In genomic region chr6:168616807-168617756, GRCh38 we compare ENCODE assay signal across 15 cellular contexts.
A peak's percentile ranks its signal among the peaks of the same experiment; 100 is the strongest.
DNase-seq lines count a peak whose midpoint lies in the region; ATAC-seq and TF ChIP-seq lines count a peak whose summit lies in the region.
"Had no signal": no experiment of that assay in that cellular context is flagged by ENCODE, and none has a peak within 500 bp of the region (broad histone marks: within the 10 kb centered on the region; RNA-seq: fewer than 3 reads in every experiment).

No MANE protein-coding gene starts in this region.

- TF ChIP-seq POLR2A in HCT116 (IDR thresholded peaks at IDR 0.05; ENCODE audit: borderline replicate concordance, extremely low read depth, insufficient read depth, insufficient read length) (no peak), prostate gland (IDR thresholded peaks at IDR 0.05) (no peak)

- peaks cover 7% of the 10 kb centered on the region for H3K27me3 Mint-ChIP-seq in activated naive CD4-positive, alpha-beta T cell treated with anti-CD3 and anti-CD28 coated beads for 36 hours (ENCODE audit: low read depth)

- H3K36me3 ChIP-seq in HCT116 (ENCODE audit: control insufficient read depth in 1 of 2, insufficient read depth in 2 of 2, low read length in 2 of 2) (no peaks in the 10 kb centered on the region), left ventricle myocardium inferior (no peaks in the 10 kb centered on the region), prostate gland (no peaks in the 10 kb centered on the region)

- H3K4me3 ChIP-seq in HCT116 (replicated peaks in 1 of 2; ENCODE audit: low read depth in 1 of 2, low read length in 2 of 2) (no peak overlapping the region), left ventricle myocardium inferior (no peak overlapping the region), prostate gland (no peak overlapping the region)
- H3K4me3 ChIP-seq: GM12878, SK-N-MC had no signal

- POLR2A ChIA-PET in HCT116 (lab: Charles Lee) = no interaction called here
- POLR2A ChIA-PET in RWPE1 (lab: Yijun Ruan, JAX; ENCODE audit: low non-redundant PET) = no interaction called here

- H3K9me2 ChIP-seq in HCT116 (ENCODE audit: insufficient read depth) = no peaks in the 10 kb centered on the region

- H3K27ac ChIP-seq in HCT116 (ENCODE audit: low read depth, low read length) = no peak overlapping the region
- no peak overlapping the region for H3K27ac ChIP-seq in RWPE1
- peak overlapping the region; percentile 75 for H3K27ac ChIP-seq in left ventricle myocardium inferior (replicated peaks)
- no peak overlapping the region for H3K27ac ChIP-seq in prostate gland
- H3K27ac ChIP-seq: parathyroid adenoma, SK-N-MC had no signal

- H3K9me3 ChIP-seq in HCT116 (ENCODE audit: control insufficient read depth in 1 of 2, insufficient read depth in 1 of 2, low read depth in 1 of 2, low read length in 2 of 2) (no peaks in the 10 kb centered on the region; a peak in 1 of 4 replicates), left ventricle myocardium inferior (replicated peaks) (no peaks in the 10 kb centered on the region), prostate gland (no peaks in the 10 kb centered on the region)

- TF ChIP-seq RAD21 in HCT116 (IDR thresholded peaks at IDR 0.05; ENCODE audit: low read depth) = peak; percentile 73

- H4K20me1 ChIP-seq in HCT116 (ENCODE audit: insufficient read depth) = no peaks in the 10 kb centered on the region

- intact Hi-C loops in HCT116 (cut with micrococcal nuclease) (loop anchor here (1.0 to 5.0 kb wide), 2 partner anchors 95 to 267 kb away; no protein-coding TSS in a partner anchor), left ventricle myocardium inferior (cut with micrococcal nuclease) (no loop called here), prostate gland (cut with DNase I) (loop anchor here (5.0 kb wide), 1 partner anchor 265 kb away; no protein-coding TSS in a partner anchor)
- intact Hi-C loops in activated naive CD4-positive, alpha-beta T cell treated with anti-CD3 and anti-CD28 coated beads for 36 hours (cut with micrococcal nuclease) = no loop called here

- peaks cover 8% of the 10 kb centered on the region for H3K9me3 Mint-ChIP-seq in activated naive CD4-positive, alpha-beta T cell treated with anti-CD3 and anti-CD28 coated beads for 36 hours

- H3K9ac ChIP-seq in HCT116 (ENCODE audit: low read length) = no peak overlapping the region
- H3K9ac ChIP-seq: parathyroid adenoma had no signal

- DNase-seq in HCT116 (ENCODE audit: low read depth, low spot score) (no peak), RWPE1 (ENCODE audit: low spot score) (peak; percentile 49), left ventricle myocardium inferior (no peak), prostate gland (ENCODE audit: low spot score) (no peak), NCI-H2171 (lab: John Stamatoyannopoulos, UW) (no peak), NCI-H446 (lab: John Stamatoyannopoulos, UW) (no peak)
- no peak for DNase-seq in activated naive CD4-positive, alpha-beta T cell treated with anti-CD3 and anti-CD28 coated beads for 36 hours
- DNase-seq: activated CD4-positive, alpha-beta T cell treated with anti-CD3 and anti-CD28 coated beads, Interleukin-2, amount 50 U/mL, for 48 hours; activated naive CD4-positive, alpha-beta T cell treated with anti-CD3 and anti-CD28 coated beads, Interleukin-2, amount 50 U/mL, for 16 hours; CD8-positive, alpha-beta T cell; NCI-H2171 treated with DMSO at 0.1 percent for 48 hours had no signal

- H3K4me3 Mint-ChIP-seq in activated naive CD4-positive, alpha-beta T cell treated with anti-CD3 and anti-CD28 coated beads for 36 hours = no peak overlapping the region
- H3K4me3 Mint-ChIP-seq: CD8-positive, alpha-beta T cell had no signal

- H3K4me1 ChIP-seq in HCT116 (ENCODE audit: control insufficient read depth in 1 of 2, insufficient read depth in 2 of 2, low read length in 2 of 2) (no peaks in the 10 kb centered on the region; a peak in 1 of 4 replicates), left ventricle myocardium inferior (peaks cover 5% of the 10 kb centered on the region), prostate gland (replicated peaks) (no peaks in the 10 kb centered on the region)
- H3K4me1 ChIP-seq: parathyroid adenoma had no signal

- no peaks in the 10 kb centered on the region for H3K36me3 Mint-ChIP-seq in activated naive CD4-positive, alpha-beta T cell treated with anti-CD3 and anti-CD28 coated beads for 36 hours (ENCODE audit: low read depth)
- H3K36me3 Mint-ChIP-seq: CD8-positive, alpha-beta T cell had no signal

- CTCF ChIA-PET in HCT116 (lab: Charles Lee) (interaction anchor here (0.7 kb wide), 1 partner anchor 96 kb away, joined by 4 read pairs; no protein-coding TSS in a partner anchor), RWPE1 (lab: Yijun Ruan, JAX) (interaction anchor here (0.7 to 0.8 kb wide), 3 partner anchors 39 to 466 kb away, joined by 3 to 4 read pairs (median 3); no protein-coding TSS in a partner anchor)
- CTCF ChIA-PET in activated naive CD4-positive, alpha-beta T cell treated with anti-CD3 and anti-CD28 coated beads for 36 hours (lab: Charles Lee) = no interaction called here

- H3K4me1 Mint-ChIP-seq in activated naive CD4-positive, alpha-beta T cell treated with anti-CD3 and anti-CD28 coated beads for 36 hours (ENCODE audit: low read depth) = peaks cover 13% of the 10 kb centered on the region

- ATAC-seq in HCT116 = peak; percentile 66
- ATAC-seq in HG03342 (IDR thresholded peaks at IDR 0.05; ENCODE audit: unreplicated experiment) = no peak
- ATAC-seq: CD8-positive, alpha-beta T cell; GM12878 had no signal

- TF ChIP-seq CTCF in HCT116 (IDR thresholded peaks at IDR 0.05 in 2 of 3, conservative IDR thresholded peaks at IDR 0.05 in 1 of 3; ENCODE audit: borderline replicate concordance in 1 of 3, insufficient read depth in 1 of 3, low read depth in 2 of 3, low read length in 2 of 3) = peak; percentile 28 to 49 (median 33); a peak in 4 of 6 replicates
- TF ChIP-seq CTCF in RWPE1 (conservative IDR thresholded peaks at IDR 0.05; ENCODE audit: low read depth) = 0 out of 2 replicates have a peak, but pooled peaks have one; percentile 18
- TF ChIP-seq CTCF in left ventricle myocardium inferior (IDR thresholded peaks at IDR 0.05; ENCODE audit: borderline replicate concordance) = peak; percentile 56
- TF ChIP-seq CTCF in prostate gland (IDR thresholded peaks at IDR 0.05) = peak in 3 of 4 experiments; percentile 8 to 53 (median 14)

- WGBS in prostate gland = 74% methylated on average over 22 of the region's 22 CpGs

- H3K27me3 ChIP-seq in HCT116 (ENCODE audit: insufficient read depth, low read length) (no peaks in the 10 kb centered on the region), left ventricle myocardium inferior (ENCODE audit: low read depth) (no peaks in the 10 kb centered on the region), prostate gland (replicated peaks; ENCODE audit: insufficient read depth) (no peaks in the 10 kb centered on the region)

- no peak overlapping the region for H3K27ac Mint-ChIP-seq in activated naive CD4-positive, alpha-beta T cell treated with anti-CD3 and anti-CD28 coated beads for 36 hours
- H3K27ac Mint-ChIP-seq: CD8-positive, alpha-beta T cell had no signal

- no peaks in the 10 kb centered on the region for H3K79me2 ChIP-seq in HCT116 (ENCODE audit: insufficient read depth, low read length)
- H3K79me2 ChIP-seq: parathyroid adenoma had no signal

- no TSS peak for BruUV-seq in HCT116 (replicated peaks; lab: Mats Ljungman, UMichigan)

- H2AFZ ChIP-seq in HCT116 (ENCODE audit: low read depth, low read length, poor library complexity, severe bottlenecking) = no peak overlapping the region
- H2AFZ ChIP-seq: parathyroid adenoma had no signal

- RAD21 ChIA-PET in HCT116 (lab: Charles Lee; ENCODE audit: low non-redundant PET in 1 of 2, low total read pairs in 2 of 2, uncharacterized antibody in 2 of 2, unreplicated experiment in 2 of 2) = no interaction called here

- H3K4me2 ChIP-seq in HCT116 (ENCODE audit: low read length) = no peak overlapping the region

TF ChIP-seq in HCT116, 20 proteins besides CTCF, POLR2A, EP300 and RAD21 (continues in another document):
- TF ChIP-seq, protein P1, sequence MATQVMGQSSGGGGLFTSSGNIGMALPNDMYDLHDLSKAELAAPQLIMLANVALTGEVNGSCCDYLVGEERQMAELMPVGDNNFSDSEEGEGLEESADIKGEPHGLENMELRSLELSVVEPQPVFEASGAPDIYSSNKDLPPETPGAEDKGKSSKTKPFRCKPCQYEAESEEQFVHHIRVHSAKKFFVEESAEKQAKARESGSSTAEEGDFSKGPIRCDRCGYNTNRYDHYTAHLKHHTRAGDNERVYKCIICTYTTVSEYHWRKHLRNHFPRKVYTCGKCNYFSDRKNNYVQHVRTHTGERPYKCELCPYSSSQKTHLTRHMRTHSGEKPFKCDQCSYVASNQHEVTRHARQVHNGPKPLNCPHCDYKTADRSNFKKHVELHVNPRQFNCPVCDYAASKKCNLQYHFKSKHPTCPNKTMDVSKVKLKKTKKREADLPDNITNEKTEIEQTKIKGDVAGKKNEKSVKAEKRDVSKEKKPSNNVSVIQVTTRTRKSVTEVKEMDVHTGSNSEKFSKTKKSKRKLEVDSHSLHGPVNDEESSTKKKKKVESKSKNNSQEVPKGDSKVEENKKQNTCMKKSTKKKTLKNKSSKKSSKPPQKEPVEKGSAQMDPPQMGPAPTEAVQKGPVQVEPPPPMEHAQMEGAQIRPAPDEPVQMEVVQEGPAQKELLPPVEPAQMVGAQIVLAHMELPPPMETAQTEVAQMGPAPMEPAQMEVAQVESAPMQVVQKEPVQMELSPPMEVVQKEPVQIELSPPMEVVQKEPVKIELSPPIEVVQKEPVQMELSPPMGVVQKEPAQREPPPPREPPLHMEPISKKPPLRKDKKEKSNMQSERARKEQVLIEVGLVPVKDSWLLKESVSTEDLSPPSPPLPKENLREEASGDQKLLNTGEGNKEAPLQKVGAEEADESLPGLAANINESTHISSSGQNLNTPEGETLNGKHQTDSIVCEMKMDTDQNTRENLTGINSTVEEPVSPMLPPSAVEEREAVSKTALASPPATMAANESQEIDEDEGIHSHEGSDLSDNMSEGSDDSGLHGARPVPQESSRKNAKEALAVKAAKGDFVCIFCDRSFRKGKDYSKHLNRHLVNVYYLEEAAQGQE (IDR thresholded peaks at IDR 0.05; ENCODE audit: low read depth) = no peak
- TF ChIP-seq CEBPB (IDR thresholded peaks at IDR 0.05; ENCODE audit: low read depth) (no peak), JUND (IDR thresholded peaks at IDR 0.05) (no peak)

Comparison
In these comparisons a context has a peak if more than half of its experiments do, and no peak if none do; other contexts are left out.
1. intact Hi-C loops: an anchor here in HCT116 (1.0 to 5.0 kb wide) and prostate gland (5.0 kb wide); none called in left ventricle myocardium inferior and activated naive CD4-positive, alpha-beta T cell treated with anti-CD3 and anti-CD28 coated beads for 36 hours.